Comparison of ENCODE assay signal across 9 cellular contexts in genomic region chr7:2018786-2019692, GRCh38.
DNase-seq lines count a peak whose midpoint lies in the region; ATAC-seq and TF ChIP-seq lines count a peak whose summit lies in the region.
"Had no signal": no experiment of that assay in that cellular context is flagged by ENCODE, and none has a peak within 500 bp of the region (broad histone marks: within the 10 kb centered on the region; RNA-seq: fewer than 3 reads in every experiment).

No MANE protein-coding gene starts in this region.

- H3K9me3 ChIP-seq in stomach: no peaks in the 10 kb centered on the region

- intact Hi-C loops in stomach (cut with DNase I; ENCODE audit: low total_unique reads): no loop called here

- H3K36me3 ChIP-seq in stomach: peaks cover 0 to 4% (median 3%) of the 10 kb centered on the region in 4 donors

- H3K27ac Mint-ChIP-seq in activated naive CD8-positive, alpha-beta T cell treated with anti-CD3 and anti-CD28 coated beads, Interleukin-2, amount 50 U/mL, for 24 hours: no peak overlapping the region

- H3K4me1 ChIP-seq in stomach: peaks cover 6 to 25% (median 13%) of the 10 kb centered on the region in 4 donors

- peaks cover under 1% of the 10 kb centered on the region for H3K36me3 Mint-ChIP-seq in activated naive CD8-positive, alpha-beta T cell treated with anti-CD3 and anti-CD28 coated beads, Interleukin-2, amount 50 U/mL, for 24 hours (ENCODE audit: low read depth)

- peaks cover 23% of the 10 kb centered on the region for H3K4me1 Mint-ChIP-seq in activated naive CD8-positive, alpha-beta T cell treated with anti-CD3 and anti-CD28 coated beads, Interleukin-2, amount 50 U/mL, for 24 hours

- H3K27ac ChIP-seq in stomach: peak overlapping the region in 4 of 5 donors; percentile 59 to 74 (median 66)

- peak; percentile 2 for ATAC-seq in activated naive CD8-positive, alpha-beta T cell treated with anti-CD3 and anti-CD28 coated beads, Interleukin-2, amount 50 U/mL, for 24 hours
- no peak for ATAC-seq in HG03378 (IDR thresholded peaks at IDR 0.05; ENCODE audit: unreplicated experiment)

- no peak for TF ChIP-seq POLR2A in stomach (IDR thresholded peaks at IDR 0.05)

- peak; percentile 10 for DNase-seq in activated naive CD4-positive, alpha-beta T cell treated with anti-CD3 and anti-CD28 coated beads, Interleukin-2, amount 50 U/mL, for 16 hours
- DNase-seq in activated naive CD4-positive, alpha-beta T cell treated with Interleukin-2 at 50 U/mL for 16 hours: no peak
- no peak for DNase-seq in activated naive CD8-positive, alpha-beta T cell treated with anti-CD3 and anti-CD28 coated beads, Interleukin-2, amount 50 U/mL, for 24 hours
- DNase-seq in inferior parietal cortex (ENCODE audit: extremely low spot score): peak; percentile 59
- DNase-seq in stomach: no peak
- DNase-seq in globus pallidus (ENCODE audit: low spot score): no peak
- no peak for DNase-seq in stimulated activated CD4-positive, alpha-beta T cell treated with anti-CD3 and anti-CD28 coated beads, Interleukin-4, amount 100 ng/mL, for 24 hours
- DNase-seq: DND-41 had no signal

- H3K4me3 ChIP-seq in stomach: peak overlapping the region in 1 of 4 donors; percentile 26

- TF ChIP-seq CTCF in stomach (IDR thresholded peaks at IDR 0.05): no peak

- no peak for TF ChIP-seq EP300 in stomach (IDR thresholded peaks at IDR 0.05)

- H3K27me3 ChIP-seq in stomach: no peaks in the 10 kb centered on the region

- no peaks in the 10 kb centered on the region for H3K27me3 Mint-ChIP-seq in activated naive CD8-positive, alpha-beta T cell treated with anti-CD3 and anti-CD28 coated beads, Interleukin-2, amount 50 U/mL, for 24 hours

- 60 to 82% (median 77%) methylated on average over 28 to 32 of the region's 32 CpGs for WGBS in stomach, 5 donors

- H3K4me3 Mint-ChIP-seq in activated naive CD8-positive, alpha-beta T cell treated with anti-CD3 and anti-CD28 coated beads, Interleukin-2, amount 50 U/mL, for 24 hours: no peak overlapping the region

- peaks cover 2% of the 10 kb centered on the region for H3K9me3 Mint-ChIP-seq in activated naive CD8-positive, alpha-beta T cell treated with anti-CD3 and anti-CD28 coated beads, Interleukin-2, amount 50 U/mL, for 24 hours

Comparison
In these comparisons a context has a peak if more than half of its experiments do, and no peak if none do; other contexts are left out.
1. DNase-seq: peak in activated naive CD4-positive, alpha-beta T cell treated with anti-CD3 and anti-CD28 coated beads, Interleukin-2, amount 50 U/mL, for 16 hours (single experiment) and inferior parietal cortex (single experiment); none in activated naive CD4-positive, alpha-beta T cell treated with Interleukin-2 at 50 U/mL for 16 hours (single experiment), activated naive CD8-positive, alpha-beta T cell treated with anti-CD3 and anti-CD28 coated beads, Interleukin-2, amount 50 U/mL, for 24 hours (single experiment), stomach (single experiment), globus pallidus (single experiment) and stimulated activated CD4-positive, alpha-beta T cell treated with anti-CD3 and anti-CD28 coated beads, Interleukin-4, amount 100 ng/mL, for 24 hours (single experiment).